29 cellular contexts compared by ENCODE assay signal in genomic region chr2:31940920-31941319, GRCh38.
"Had no signal": no experiment of that assay in that cellular context is flagged by ENCODE, and none has a peak within 500 bp of the region (broad histone marks: within the 10 kb centered on the region; RNA-seq: fewer than 3 reads in every experiment).

No MANE protein-coding gene starts in this region.

- DNase-seq: activated CD4-positive, alpha-beta memory T cell treated with anti-CD3 and anti-CD28 coated beads, Interleukin-2, amount 10 ng/mL, durations not matched to agents 7 days and 5 days; activated CD4-positive, alpha-beta T cell treated with anti-CD3 and anti-CD28 coated beads, Interleukin-2, amount 10 ng/mL, durations not matched to agents 24 days and 14 days; activated CD8-positive, alpha-beta memory T cell treated with anti-CD3 and anti-CD28 coated beads, Interleukin-2, amount 50 U/mL, for 48 hours; activated gamma-delta T cell treated with Interleukin-2 at 50 U/mL for 16 hours; activated naive CD4-positive, alpha-beta T cell treated with anti-CD3 and anti-CD28 coated beads, Interleukin-2, amount 50 U/mL, for 16 hours; activated naive CD8-positive, alpha-beta T cell treated with anti-CD3 and anti-CD28 coated beads, Interleukin-2, amount 50 U/mL, for 24 hours; activated T-cell treated with anti-CD3 and anti-CD28 coated beads, Interleukin-2, amount 50 U/mL, for 24 hours; amygdala; effector CD4-positive, alpha-beta T cell; head of caudate nucleus; hippocampal formation; kidney; left colon; mesendoderm; natural killer cell; occipital lobe; psoas muscle; sigmoid colon; stimulated activated CD4-positive, alpha-beta T cell treated with anti-CD3 and anti-CD28 coated beads, Interleukin-2, amount 100 ng/mL, for 24 hours; stimulated activated naive CD4-positive, alpha-beta T cell; T-helper 9 cell; tibial artery; WERI-Rb-1 had no signal

- H2AFZ ChIP-seq: neural progenitor cell, parathyroid adenoma had no signal

- H3K36me3 ChIP-seq: neural progenitor cell had no signal

- ATAC-seq: activated CD4-positive, CD25-positive, alpha-beta regulatory T cell treated with anti-CD3 and anti-CD28 coated beads, Interleukin-2, amount 50 U/mL, for 24 hours; activated naive CD8-positive, alpha-beta T cell treated with anti-CD3 and anti-CD28 coated beads, Interleukin-2, amount 50 U/mL, for 24 hours; gastroesophageal sphincter; left colon; natural killer cell; psoas muscle had no signal

- H3K27ac ChIP-seq: gastroesophageal sphincter, neural progenitor cell, parathyroid adenoma, psoas muscle, sigmoid colon, suprapubic skin, tibial artery, WERI-Rb-1 had no signal

- H3K4me1 ChIP-seq: gastroesophageal sphincter, neural progenitor cell, sigmoid colon had no signal

- H3K4me3 ChIP-seq: gastroesophageal sphincter, neural progenitor cell, psoas muscle, sigmoid colon, smooth muscle cell, suprapubic skin, tibial artery had no signal

- H3K27me3 ChIP-seq: gastroesophageal sphincter, neural progenitor cell, sigmoid colon, suprapubic skin, tibial artery had no signal

- H3K9me3 ChIP-seq: gastroesophageal sphincter, psoas muscle, sigmoid colon, suprapubic skin, tibial artery had no signal

- H3K9ac ChIP-seq: neural progenitor cell, parathyroid adenoma had no signal

- H3K4me2 ChIP-seq: neural progenitor cell, smooth muscle cell had no signal
